In the genomic region with DNA sequence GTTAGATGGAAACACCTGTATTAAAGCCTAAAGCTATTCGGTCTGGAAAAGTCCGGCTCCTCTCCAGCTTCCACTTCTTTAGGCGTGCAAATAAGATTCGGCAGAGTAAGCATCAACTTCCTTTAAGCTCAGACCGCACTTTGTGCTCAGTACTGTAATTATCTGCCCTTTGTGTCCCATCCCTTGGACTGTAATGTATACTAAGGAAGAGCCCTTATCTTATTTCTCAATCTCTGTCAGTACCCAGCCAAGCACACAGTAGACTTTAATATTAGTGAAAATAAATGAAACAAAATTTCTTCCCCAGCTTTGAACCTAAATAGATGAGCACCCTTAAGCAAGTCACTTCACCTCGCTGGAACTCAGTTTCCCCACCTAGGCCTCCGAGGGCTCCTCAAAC, we compare ENCODE assay signal across 8 cellular contexts.
DNase-seq lines count a peak whose midpoint lies in the region; ATAC-seq and TF ChIP-seq lines count a peak whose summit lies in the region.

No MANE protein-coding gene starts in this region.

- ATAC-seq in HG03342 (IDR thresholded peaks at IDR 0.05; ENCODE audit: unreplicated experiment) = peak; percentile 17

- TF ChIP-seq CTCF in WI38 (IDR thresholded peaks at IDR 0.05; ENCODE audit: low read depth, low read length) = no peak

- peak overlapping the region; percentile 90 for H3K4me3 ChIP-seq in WI38 (ENCODE audit: low read depth, low read length)

- DNase-seq in SIG-M5 treated with dmso at 0.1 percent for 504 hours (lab: John Stamatoyannopoulos, UW; ENCODE audit: unreplicated experiment) = peak; percentile 26
- DNase-seq in SIG-M5 (lab: John Stamatoyannopoulos, UW) = no peak
- peak; percentile 18 for DNase-seq in glomerular visceral epithelial cell (ENCODE audit: extremely low spot score)
- peak; percentile 52 for DNase-seq in pons (ENCODE audit: low spot score)
- DNase-seq in GM19240 (ENCODE audit: insufficient read length, low spot score) = no peak
- no peak for DNase-seq in NCI-H82 (lab: John Stamatoyannopoulos, UW)

Comparison
In these comparisons a context has a peak if more than half of its experiments do, and no peak if none do; other contexts are left out.
1. DNase-seq: peak in SIG-M5 treated with dmso at 0.1 percent for 504 hours (single experiment), glomerular visceral epithelial cell (single experiment) and pons (single experiment); none in SIG-M5 (single experiment), GM19240 (single experiment) and NCI-H82 (single experiment).